ENCODE assay signal across 24 cellular contexts in genomic region chr9:87770616-87771015, GRCh38. TPM values are rescaled to one million over a fixed set of nuclear protein-coding genes. Genes with fewer than 3 reads are reported as not detected.
"Had no signal": no experiment of that assay in that cellular context is flagged by ENCODE, and none has a peak within 500 bp of the region (broad histone marks: within the 10 kb centered on the region; RNA-seq: fewer than 3 reads in every experiment).

No MANE protein-coding gene starts in this region.

- ATAC-seq: activated CD8-positive, alpha-beta T cell treated with anti-CD3 and anti-CD28 coated beads, Interleukin-2, amount 10 ng/mL, durations not matched to agents 7 days and 5 days; activated naive CD4-positive, alpha-beta T cell treated with anti-CD3 and anti-CD28 coated beads, Interleukin-2, amount 50 U/mL, for 72 hours; activated T-helper 17 cell treated with anti-CD3 and anti-CD28 coated beads, Interleukin-2, amount 50 U/mL, for 72 hours; naive thymus-derived CD8-positive, alpha-beta T cell; sciatic nerve; stimulated activated naive B cell treated with anti-CD40 and anti-IgM and Interleukin-4, amounts not matched to agents 10 μg/mL and 1 μg/mL and 100 μg/mL, for 72 hours had no signal

- H3K79me2 ChIP-seq: parathyroid adenoma had no signal

- H3K4me3 ChIP-seq: upper lobe of left lung had no signal

- H3K9ac ChIP-seq: parathyroid adenoma had no signal

- DNase-seq: activated CD4-positive, alpha-beta T cell treated with anti-CD3 and anti-CD28 coated beads for 1 hour; activated CD4-positive, alpha-beta T cell treated with anti-CD3 and anti-CD28 coated beads, Interleukin-2, amount 50 U/mL, for 1 hour; activated CD8-positive, alpha-beta T cell treated with anti-CD3 and anti-CD28 coated beads, Interleukin-2, amount 10 ng/mL, durations not matched to agents 7 days and 5 days; aorta; central memory CD4-positive, alpha-beta T cell; effector memory CD4-positive, alpha-beta T cell; foreskin melanocyte; kidney glomerular epithelial cell; naive thymus-derived CD8-positive, alpha-beta T cell; small intestine; stimulated activated CD4-positive, alpha-beta T cell treated with anti-CD3 and anti-CD28 coated beads, Interleukin-15, amount 100 ng/mL, for 24 hours; stimulated activated CD4-positive, alpha-beta T cell treated with anti-CD3 and anti-CD28 coated beads, Interleukin-2, amount 100 ng/mL, for 48 hours; stimulated activated CD8-positive, alpha-beta memory T cell treated with anti-CD3 and anti-CD28 coated beads, Interleukin-4, amount 100 ng/mL, for 48 hours; stimulated activated naive B cell treated with anti-CD40 and anti-IgM and Interleukin-4, amounts not matched to agents 10 μg/mL and 1 μg/mL and 100 μg/mL, for 72 hours; T-helper 1 cell; testis; WERI-Rb-1 had no signal

- H3K36me3 ChIP-seq: left ventricle myocardium inferior, neutrophil, upper lobe of left lung, WERI-Rb-1 had no signal

- H3K27me3 ChIP-seq: testis, upper lobe of left lung had no signal

- H3K9me3 ChIP-seq: left ventricle myocardium inferior, neutrophil, testis, upper lobe of left lung had no signal

- H2AFZ ChIP-seq: parathyroid adenoma had no signal

- H3K4me1 ChIP-seq: left ventricle myocardium inferior, parathyroid adenoma, testis, upper lobe of left lung had no signal

- H3K27ac ChIP-seq: left ventricle myocardium inferior, neutrophil, parathyroid adenoma, testis, upper lobe of left lung, WERI-Rb-1 had no signal

RNA-seq across cellular contexts. Expression of gene CTSL, which starts 44.7 kb away (rescaled TPM):
- total RNA-seq: activated CD8-positive, alpha-beta T cell treated with anti-CD3 and anti-CD28 coated beads, Interleukin-2, amount 10 ng/mL, durations not matched to agents 7 days and 5 days had no signal
